In genomic region chr12:9868271-9868815, GRCh38 we compare ENCODE assay signal across 10 cellular contexts. TPM values are rescaled to one million over a fixed set of nuclear protein-coding genes. Genes with fewer than 3 reads are reported as not detected.
DNase-seq lines count a peak whose midpoint lies in the region; ATAC-seq and TF ChIP-seq lines count a peak whose summit lies in the region.
"Had no signal": no experiment of that assay in that cellular context is flagged by ENCODE, and none has a peak within 500 bp of the region (broad histone marks: within the 10 kb centered on the region; RNA-seq: fewer than 3 reads in every experiment).

No MANE protein-coding gene starts in this region.

- peak overlapping the region; percentile 99 for H3K4me2 ChIP-seq in GM23248 (ENCODE audit: unreplicated experiment)

- intact Hi-C loops in esophagus muscularis mucosa (cut with DNase I) = no loop called here

- H4K20me1 ChIP-seq in GM23248 (ENCODE audit: insufficient read depth) = no peaks in the 10 kb centered on the region

- H3K4me1 ChIP-seq in GM23248 (ENCODE audit: insufficient read depth) = peaks cover 28% of the 10 kb centered on the region
- H3K4me1 ChIP-seq in esophagus muscularis mucosa = no peaks in the 10 kb centered on the region
- peaks cover 3 to 9% (median 4%) of the 10 kb centered on the region in 3 donors for H3K4me1 ChIP-seq in skeletal muscle tissue (ENCODE audit: control insufficient read depth in 3 of 3, insufficient read depth in 3 of 3, low read length in 3 of 3)
- H3K4me1 ChIP-seq in endodermal cell (ENCODE audit: control insufficient read depth, insufficient read depth, low read length) = no peaks in the 10 kb centered on the region

- WGBS in GM23248 (ENCODE audit: low coverage in 1 of 2, low lambda C conversion rate in 2 of 2, missing lambda C conversion rate in 2 of 2), 2 experiments = 51 to 57% methylated on average over 11 of the region's 11 CpGs
- 52% methylated on average over 11 of the region's 11 CpGs for WGBS in esophagus muscularis mucosa
- 91 to 97% methylated on average over 7 of the region's 11 CpGs for WGBS in endodermal cell (ENCODE audit: insufficient coverage in 1 of 2, insufficient read length in 1 of 2), 2 experiments

- no peak for TF ChIP-seq EP300 in esophagus muscularis mucosa (IDR thresholded peaks at IDR 0.05)

- H3K9me3 ChIP-seq in GM23248 (ENCODE audit: low read depth) = no peaks in the 10 kb centered on the region
- peaks cover 0 to 6% (median 3%) of the 10 kb centered on the region in 4 donors for H3K9me3 ChIP-seq in esophagus muscularis mucosa
- H3K9me3 ChIP-seq in skeletal muscle tissue (ENCODE audit: control insufficient read depth in 3 of 3, low read length in 3 of 3) = peaks cover 0 to 2% (median 0%) of the 10 kb centered on the region in 3 donors
- no peaks in the 10 kb centered on the region for H3K9me3 ChIP-seq in endodermal cell (ENCODE audit: control insufficient read depth, low read length)

- H3K4me1 Mint-ChIP-seq in endodermal cell = peaks cover 21% of the 10 kb centered on the region

- H3K4me3 ChIP-seq in GM23248 (peak overlapping the region; percentile 78), esophagus muscularis mucosa (peak overlapping the region; percentile 42 to 57 (median 52)), skeletal muscle tissue (ENCODE audit: low read length in 3 of 3) (peak overlapping the region; percentile 66 to 86 (median 75)), endodermal cell (ENCODE audit: low read length) (no peak overlapping the region)

- H2AFZ ChIP-seq in GM23248 = peak overlapping the region; percentile 96

- ATAC-seq in GM21717 (IDR thresholded peaks at IDR 0.05; ENCODE audit: unreplicated experiment) (no peak), HG03095 (IDR thresholded peaks at IDR 0.05; ENCODE audit: unreplicated experiment) (no peak)

- peak overlapping the region; percentile 92 for H3K9ac ChIP-seq in GM23248
- peak overlapping the region; percentile 79 to 93 (median 85) for H3K9ac ChIP-seq in skeletal muscle tissue (ENCODE audit: low read depth in 1 of 3, low read length in 3 of 3)
- no peak overlapping the region for H3K9ac ChIP-seq in endodermal cell (ENCODE audit: extremely low read depth, low read length, poor library complexity, severe bottlenecking)

- peak overlapping the region; percentile 96 for H3K27ac ChIP-seq in GM23248
- peak overlapping the region; percentile 67 to 79 (median 74) for H3K27ac ChIP-seq in esophagus muscularis mucosa (replicated peaks in 1 of 4)
- H3K27ac ChIP-seq in skeletal muscle tissue (ENCODE audit: low read depth, low read length) = peak overlapping the region; percentile 97
- H3K27ac ChIP-seq in endodermal cell (ENCODE audit: low read depth, low read length) = no peak overlapping the region

- no peaks in the 10 kb centered on the region for H3K36me3 Mint-ChIP-seq in endodermal cell (ENCODE audit: low read depth)

- H3K9me2 ChIP-seq in GM23248 (ENCODE audit: insufficient read depth) = no peaks in the 10 kb centered on the region

- H3K4me3 Mint-ChIP-seq in endodermal cell = no peak overlapping the region

- no peak for TF ChIP-seq CTCF in esophagus muscularis mucosa (IDR thresholded peaks at IDR 0.05)
- no peak for TF ChIP-seq CTCF in endodermal cell (conservative IDR thresholded peaks at IDR 0.05)

- DNase-seq in GM23248 (peak; percentile 19), RPMI7951 (ENCODE audit: low read depth) (peak; percentile 31), esophagus muscularis mucosa (ENCODE audit: extremely low spot score) (no peak), UCSD-AML1 (lab: John Stamatoyannopoulos, UW; ENCODE audit: unreplicated experiment) (no peak), endodermal cell (no peak)

- no peak for TF ChIP-seq POLR2A in esophagus muscularis mucosa (IDR thresholded peaks at IDR 0.05; ENCODE audit: low read depth)

- no peak overlapping the region for H3K27ac Mint-ChIP-seq in endodermal cell

- peaks cover 56% of the 10 kb centered on the region for H3K79me2 ChIP-seq in GM23248 (ENCODE audit: insufficient read depth)

- H3K27me3 ChIP-seq in GM23248 (replicated peaks; ENCODE audit: insufficient read depth) (no peaks in the 10 kb centered on the region), esophagus muscularis mucosa (no peaks in the 10 kb centered on the region), skeletal muscle tissue (ENCODE audit: control insufficient read depth in 3 of 3, insufficient read depth in 3 of 3, low read length in 3 of 3) (no peaks in the 10 kb centered on the region), endodermal cell (ENCODE audit: control insufficient read depth, insufficient read depth, low read length, poor library complexity, severe bottlenecking) (no peaks in the 10 kb centered on the region)

- in situ Hi-C loops in GM23248 (cut with MboI) = no loop called here

- peaks cover 20% of the 10 kb centered on the region for H3F3A ChIP-seq in GM23248 (ENCODE audit: insufficient read depth)

- H3K36me3 ChIP-seq in GM23248 (ENCODE audit: low read depth) = no peaks in the 10 kb centered on the region
- H3K36me3 ChIP-seq in esophagus muscularis mucosa = no peaks in the 10 kb centered on the region
- H3K36me3 ChIP-seq in skeletal muscle tissue (ENCODE audit: control insufficient read depth in 3 of 3, insufficient read depth in 3 of 3, low read length in 3 of 3) = no peaks in the 10 kb centered on the region
- H3K36me3 ChIP-seq in endodermal cell (ENCODE audit: control insufficient read depth, insufficient read depth, low read length) = no peaks in the 10 kb centered on the region

- no peaks in the 10 kb centered on the region for H3K27me3 Mint-ChIP-seq in endodermal cell (ENCODE audit: insufficient read depth)

- H3K9me3 Mint-ChIP-seq in endodermal cell = no peaks in the 10 kb centered on the region

RNA-seq across cellular contexts. Expression of gene CLEC2B, which starts 0.8 kb away (rescaled TPM):
- total RNA-seq in GM23248 (2014; rRNA removed; shearing (Covaris generic)) = 6.2 and 7.2 TPM in 2 replicates
- 11.7 and 12.2 TPM in 2 replicates for polyA plus RNA-seq in GM23248 (2016; fragmentation: Nextera tagmentation; extraction: Ambion mirVana)
- 53.2 and 59.1 TPM in 2 replicates for total RNA-seq in RPMI7951 (2014; rRNA removed; shearing (Covaris generic))
- total RNA-seq in esophagus muscularis mucosa = 10 to 100 TPM in 1 of 4 donors, 1 to 10 TPM in 3; 3.3 to 11.3 (median 7.6) TPM
- total RNA-seq in skeletal muscle tissue = 2.6 TPM
- not detected for total RNA-seq in endodermal cell
- not detected for polyA plus RNA-seq in endodermal cell (2013, experiment 1 of 2)
- polyA plus RNA-seq in endodermal cell (2013, experiment 2 of 2) = not detected

RNA-seq across cellular contexts. Expression of gene KLRF2, which starts 12.9 kb away (rescaled TPM):
- total RNA-seq in GM23248 (2014; rRNA removed; shearing (Covaris generic)) = not detected in 2 replicates
- not detected in 2 replicates for polyA plus RNA-seq in GM23248 (2016; fragmentation: Nextera tagmentation; extraction: Ambion mirVana)
- total RNA-seq in RPMI7951 (2014; rRNA removed; shearing (Covaris generic)) = not detected in 2 replicates
- total RNA-seq in esophagus muscularis mucosa (not detected), skeletal muscle tissue (not detected), endodermal cell (not detected)
- polyA plus RNA-seq in endodermal cell (2013, experiment 1 of 2) = not detected
- polyA plus RNA-seq in endodermal cell (2013, experiment 2 of 2) = not detected
- total RNA-seq: cerebellum; T-helper 1 cell treated with Interleukin-12 subunit alpha and Interleukin-12 subunit beta and Interleukin-4 antibody, amounts not matched to agents 30 ng/mL and 1 ng/mL, for 36 hours had no signal

RNA-seq across cellular contexts. Expression of gene KLRF1, which starts 41.1 kb away (rescaled TPM):
- not detected in 2 replicates for total RNA-seq in GM23248 (2014; rRNA removed; shearing (Covaris generic))
- not detected in 2 replicates for polyA plus RNA-seq in GM23248 (2016; fragmentation: Nextera tagmentation; extraction: Ambion mirVana)
- total RNA-seq in RPMI7951 (2014; rRNA removed; shearing (Covaris generic)) = not detected in 2 replicates
- total RNA-seq in esophagus muscularis mucosa (under 1 TPM in 1 of 4 donors, not detected in 3; 0.66 TPM), skeletal muscle tissue (not detected), endodermal cell (not detected)
- polyA plus RNA-seq in endodermal cell (2013, experiment 1 of 2) = not detected
- polyA plus RNA-seq in endodermal cell (2013, experiment 2 of 2) = not detected
- total RNA-seq: cerebellum had no signal

Comparison
In these comparisons a context has a peak if more than half of its experiments do, and no peak if none do; other contexts are left out.
1. DNase-seq: peak in GM23248 (single experiment) and RPMI7951 (single experiment); none in esophagus muscularis mucosa (single experiment), UCSD-AML1 (single experiment) and endodermal cell (single experiment).